11 cellular contexts compared by ENCODE assay signal in the genomic region with DNA sequence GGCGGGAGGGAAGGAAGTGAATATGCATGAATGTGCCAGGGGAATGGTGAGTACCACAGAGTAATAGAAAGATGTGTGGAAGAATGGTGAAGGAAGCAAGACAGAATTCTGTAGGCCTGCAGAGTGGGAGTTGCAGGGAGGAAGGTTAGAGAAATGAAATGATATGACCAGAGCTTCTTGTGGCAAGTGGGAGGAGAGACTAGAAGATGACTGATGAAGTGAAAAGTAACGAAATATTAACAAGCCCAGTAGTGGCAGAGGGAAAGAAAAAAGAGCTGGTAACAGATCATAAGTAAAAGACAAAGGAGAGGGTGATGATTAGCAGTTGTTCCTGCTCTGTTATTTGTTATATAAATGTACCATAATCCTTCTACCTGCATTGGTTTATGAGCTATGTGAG. TPM values are rescaled to one million over a fixed set of nuclear protein-coding genes. Genes with fewer than 3 reads are reported as not detected.
A peak's percentile ranks its signal among the peaks of the same experiment; 100 is the strongest.
DNase-seq lines count a peak whose midpoint lies in the region; ATAC-seq and TF ChIP-seq lines count a peak whose summit lies in the region.
"Had no signal": no experiment of that assay in that cellular context is flagged by ENCODE, and none has a peak within 500 bp of the region (broad histone marks: within the 10 kb centered on the region; RNA-seq: fewer than 3 reads in every experiment).

No MANE protein-coding gene starts in this region.

- H3K27ac ChIP-seq in DND-41 (ENCODE audit: low read length) (no peak overlapping the region), IMR-90 (ENCODE audit: insufficient read depth, low read length) (no peak overlapping the region)

- no peak for TF ChIP-seq CTCF in DND-41 (IDR thresholded peaks at IDR 0.05; ENCODE audit: borderline replicate concordance, extremely low read depth, low read length, poor library complexity, severe bottlenecking)
- TF ChIP-seq CTCF in IMR-90 (conservative IDR thresholded peaks at IDR 0.05; ENCODE audit: low read depth, low read length), result no peak
- TF ChIP-seq CTCF in natural killer cell (IDR thresholded peaks at IDR 0.05), result no peak
- TF ChIP-seq CTCF in lower leg skin (IDR thresholded peaks at IDR 0.05), result no peak

- H2AK5ac ChIP-seq in IMR-90 (ENCODE audit: low read depth, low read length), result no peak overlapping the region

- H3K4me2 ChIP-seq in DND-41 (ENCODE audit: insufficient read depth, low read length) (peak overlapping the region; percentile 95), IMR-90 (ENCODE audit: low read depth, low read length) (no peak overlapping the region)

- H3K36me3 ChIP-seq in DND-41 (ENCODE audit: insufficient read depth, low read length) (no peaks in the 10 kb centered on the region), IMR-90 (ENCODE audit: control insufficient read depth, insufficient read depth, low read length) (no peaks in the 10 kb centered on the region)
- H3K36me3 ChIP-seq: gastrocnemius medialis had no signal

- H2AK9ac ChIP-seq in IMR-90 (replicated peaks; ENCODE audit: low read depth, low read length, poor library complexity), result peak overlapping the region; percentile 9

- peak overlapping the region in 1 of 2 experiments; percentile 94; a peak in 2 of 4 replicates for H3K4me3 ChIP-seq in DND-41 (ENCODE audit: low read depth in 1 of 2, low read length in 2 of 2)
- H3K4me3 ChIP-seq in IMR-90 (ENCODE audit: insufficient read depth, low read depth, low read length), result no peak overlapping the region
- no peak overlapping the region for H3K4me3 ChIP-seq in lower leg skin (ENCODE audit: low read depth, poor library complexity, severe bottlenecking)

- no peaks in the 10 kb centered on the region for H3K9me3 Mint-ChIP-seq in activated naive CD8-positive, alpha-beta T cell treated with anti-CD3 and anti-CD28 coated beads for 36 hours
- no peaks in the 10 kb centered on the region for H3K9me3 Mint-ChIP-seq in natural killer cell

- H3K4me1 ChIP-seq in DND-41 (ENCODE audit: insufficient read depth, low read length), result peaks cover 38% of the 10 kb centered on the region
- peaks cover 7% of the 10 kb centered on the region for H3K4me1 ChIP-seq in IMR-90 (ENCODE audit: control insufficient read depth, insufficient read depth, low read length)

- DNase-seq in DND-41 (no peak), IMR-90 (no peak), natural killer cell (no peak), NCI-H1092 (lab: John Stamatoyannopoulos, UW) (no peak), epidermal melanocyte (ENCODE audit: insufficient read length, low spot score) (no peak), lower leg skin (ENCODE audit: low spot score in 2 of 2) (no peak)
- no peak for DNase-seq in activated naive CD8-positive, alpha-beta T cell treated with anti-CD3 and anti-CD28 coated beads for 36 hours
- DNase-seq: amygdala, COR-L47, gastrocnemius medialis, substantia nigra had no signal

- H3K9me1 ChIP-seq in IMR-90 (ENCODE audit: insufficient read depth, low read length), result peaks cover 6% of the 10 kb centered on the region

- no peak overlapping the region for H4K5ac ChIP-seq in IMR-90 (ENCODE audit: low read depth, low read length)

- no peak overlapping the region for H3K23ac ChIP-seq in IMR-90 (ENCODE audit: low read depth, low read length)

- intact Hi-C loops in IMR-90 (cut with micrococcal nuclease) (loop anchor here (10.0 kb wide), 1 partner anchor 1088 kb away; no protein-coding TSS in a partner anchor), natural killer cell (cut with micrococcal nuclease) (no loop called here), lower leg skin (cut with DNase I; ENCODE audit: low total_unique reads) (loop anchor here (10.0 kb wide), 1 partner anchor 328 kb away; no protein-coding TSS in a partner anchor)

- POLR2A ChIA-PET in IMR-90 (lab: Charles Lee; ENCODE audit: unreplicated experiment), result no interaction called here

- H3K79me1 ChIP-seq in IMR-90 (ENCODE audit: low read depth in 1 of 2, low read length in 2 of 2), result peaks cover 5 to 16% of the 10 kb centered on the region in 2 experiments; a peak in 2 of 4 replicates

- no TSS peak for BruUV-seq in IMR-90 (replicated peaks; lab: Mats Ljungman, UMichigan)

- H2BK5ac ChIP-seq in IMR-90 (ENCODE audit: low read depth, low read length, poor library complexity, severe bottlenecking), result no peak overlapping the region

- CTCF ChIA-PET in IMR-90 (lab: Yijun Ruan, JAX), result interaction anchor here (2.0 kb wide), 1 partner anchor 17 kb away, joined by 6 read pairs; no protein-coding TSS in a partner anchor

- TF ChIP-seq RAD21 in IMR-90 (IDR thresholded peaks at IDR 0.05; ENCODE audit: low read length), result no peak

- H3K27me3 ChIP-seq in DND-41 (ENCODE audit: insufficient read depth, low read length, poor library complexity) (no peaks in the 10 kb centered on the region), IMR-90 (ENCODE audit: control insufficient read depth, insufficient read depth, low read length) (peaks cover 2% of the 10 kb centered on the region)
- H3K27me3 ChIP-seq: gastrocnemius medialis had no signal

- no peak overlapping the region for H2BK20ac ChIP-seq in IMR-90 (ENCODE audit: low read depth, low read length)

- H3K9me3 ChIP-seq in DND-41 (ENCODE audit: insufficient read depth, low read length, severe bottlenecking), result no peaks in the 10 kb centered on the region
- no peaks in the 10 kb centered on the region for H3K9me3 ChIP-seq in IMR-90 (ENCODE audit: control insufficient read depth, insufficient read depth, low read length)
- H3K9me3 ChIP-seq: gastrocnemius medialis had no signal

- peaks cover 38% of the 10 kb centered on the region for H3K79me2 ChIP-seq in DND-41 (ENCODE audit: insufficient read depth, low read length)

- dilution Hi-C loops in IMR-90 (cut with HindIII; ENCODE audit: low sequenced_read_pairs, unreplicated experiment), result no loop called here

- H2BK120ac ChIP-seq in IMR-90 (ENCODE audit: low read depth, low read length), result no peak overlapping the region

- ATAC-seq in DND-41 (ENCODE audit: insufficient read depth, low read depth), result no peak
- no peak for ATAC-seq in IMR-90 (ENCODE audit: low read depth)
- ATAC-seq in natural killer cell, result no peak

- peaks cover 7% of the 10 kb centered on the region for H3K36me3 Mint-ChIP-seq in activated naive CD8-positive, alpha-beta T cell treated with anti-CD3 and anti-CD28 coated beads for 36 hours
- no peaks in the 10 kb centered on the region for H3K36me3 Mint-ChIP-seq in natural killer cell

- H3K18ac ChIP-seq in IMR-90 (ENCODE audit: low read depth, low read length), result no peak overlapping the region

- peak overlapping the region; percentile 94 for H3K4me3 Mint-ChIP-seq in activated naive CD8-positive, alpha-beta T cell treated with anti-CD3 and anti-CD28 coated beads for 36 hours
- peak overlapping the region; percentile 94 for H3K4me3 Mint-ChIP-seq in natural killer cell

- H3K14ac ChIP-seq in IMR-90 (replicated peaks; ENCODE audit: low read depth, low read length), result no peak overlapping the region

- peak overlapping the region; percentile 94 for H3K27ac Mint-ChIP-seq in activated naive CD8-positive, alpha-beta T cell treated with anti-CD3 and anti-CD28 coated beads for 36 hours
- peak overlapping the region; percentile 91 to 93 for H3K27ac Mint-ChIP-seq in natural killer cell

- H4K8ac ChIP-seq in IMR-90 (ENCODE audit: low read depth in 2 of 2, low read length in 2 of 2), result no peak overlapping the region

- 100% methylated on average over 1 of the region's 2 CpGs; no CpG with 5 or more reads in 1 of the 2 experiments for WGBS in IMR-90 (ENCODE audit: extremely low coverage in 2 of 2, insufficient read length in 1 of 2), 2 experiments
- 88 to 92% methylated on average over 2 of the region's 2 CpGs for WGBS in lower leg skin, 2 donors

- H3K56ac ChIP-seq in IMR-90 (ENCODE audit: extremely low read depth, insufficient read depth, low read length), result no peak overlapping the region

- no peak overlapping the region for H2BK15ac ChIP-seq in IMR-90 (ENCODE audit: low read depth, low read length)

- H3K4ac ChIP-seq in IMR-90 (ENCODE audit: low read depth, low read length), result no peak overlapping the region

- no peaks in the 10 kb centered on the region for H3K27me3 Mint-ChIP-seq in activated naive CD8-positive, alpha-beta T cell treated with anti-CD3 and anti-CD28 coated beads for 36 hours
- peaks cover 6 to 18% of the 10 kb centered on the region in 2 donors for H3K27me3 Mint-ChIP-seq in natural killer cell (ENCODE audit: low read depth in 2 of 2)

- peak overlapping the region; percentile 85 for H2AFZ ChIP-seq in DND-41 (ENCODE audit: low read depth, low read length)
- no peak overlapping the region for H2AFZ ChIP-seq in IMR-90 (replicated peaks; ENCODE audit: low read length, poor library complexity)

- in situ Hi-C loops in IMR-90 (cut with MboI; ENCODE audit: low sequenced_read_pairs), result loop anchor here (5.0 kb wide), 1 partner anchor 126 kb away; no protein-coding TSS in a partner anchor

- H3K4me1 Mint-ChIP-seq in activated naive CD8-positive, alpha-beta T cell treated with anti-CD3 and anti-CD28 coated beads for 36 hours, result peaks cover 44% of the 10 kb centered on the region
- H3K4me1 Mint-ChIP-seq in natural killer cell, result peaks cover 27 to 39% of the 10 kb centered on the region in 2 donors

- H4K20me1 ChIP-seq in DND-41 (ENCODE audit: insufficient read depth, low read length) (no peaks in the 10 kb centered on the region), IMR-90 (ENCODE audit: insufficient read depth, low read length) (no peaks in the 10 kb centered on the region)

- no peak for TF ChIP-seq POLR2A in IMR-90 (IDR thresholded peaks at IDR 0.05; ENCODE audit: low read depth, low read length)
- TF ChIP-seq POLR2A in lower leg skin (IDR thresholded peaks at IDR 0.05), result no peak

- H3K9ac ChIP-seq in DND-41 (ENCODE audit: low read depth, low read length), result peak overlapping the region; percentile 64; the same call in 1 of the 2 replicates
- H3K9ac ChIP-seq in IMR-90 (ENCODE audit: low read depth, low read length), result no peak overlapping the region

- no peak overlapping the region for H4K91ac ChIP-seq in IMR-90 (ENCODE audit: insufficient read depth, low read depth, low read length)

TF ChIP-seq in IMR-90, 13 proteins besides CTCF, POLR2A, EP300 and RAD21 (continues in another document):
- TF ChIP-seq MAFK (IDR thresholded peaks at IDR 0.05; ENCODE audit: low read depth, low read length), result no peak

RNA-seq across cellular contexts. Expression of a gene that starts 1.0 kb away (rescaled TPM):
- total RNA-seq in IMR-90 (2012; rRNA removed) (6.6 and 12.5 TPM in 2 replicates), natural killer cell (10 to 100 TPM in 1 of 3 donors, 1 to 10 TPM in 2; 6.9 to 11.8 (median 9.0) TPM), lower leg skin (10 to 100 TPM in 1 of 4 donors, 1 to 10 TPM in 3; 5.6 to 14.5 (median 9.2) TPM)
- polyA plus RNA-seq in IMR-90 (2012; rRNA removed), result 2.4 and 3.0 TPM in 2 replicates
- 0.44 and 0.47 TPM in 2 replicates for polyA plus RNA-seq in IMR-90 (2012; cell fraction: cytosol; rRNA removed)
- 0.64 and 3.9 TPM in 2 replicates for polyA plus RNA-seq in IMR-90 (2012; cell fraction: nucleus; rRNA removed; ENCODE audit: low replicate concordance)
- 10 to 100 TPM; 18.6 to 19.8 TPM for total RNA-seq in activated naive CD8-positive, alpha-beta T cell treated with anti-CD3 and anti-CD28 coated beads for 36 hours

RNA-seq across cellular contexts. Expression of a gene that starts 24.4 kb away (rescaled TPM):
- total RNA-seq in IMR-90 (2012; rRNA removed) (0.18 and 0.28 TPM in 2 replicates), natural killer cell (not detected), lower leg skin (100 to 1,000 TPM in 1 of 4 donors, 10 to 100 TPM in 3; 48.2 to 164 (median 72.3) TPM)
- 0.22 and 0.29 TPM in 2 replicates for polyA plus RNA-seq in IMR-90 (2012; rRNA removed)
- polyA plus RNA-seq in IMR-90 (2012; cell fraction: cytosol; rRNA removed), result 0.09 and 0.11 TPM in 2 replicates
- polyA plus RNA-seq in IMR-90 (2012; cell fraction: nucleus; rRNA removed; ENCODE audit: low replicate concordance), result 0.09 and 0.61 TPM in 2 replicates
- total RNA-seq in activated naive CD8-positive, alpha-beta T cell treated with anti-CD3 and anti-CD28 coated beads for 36 hours, result not detected

Comparison
In these comparisons a context has a peak if more than half of its experiments do, and no peak if none do; other contexts are left out.
1. RNA of a gene that starts 24.4 kb away (total RNA-seq): 48.2 to 164 TPM in lower leg skin; 0.18 to 0.28 TPM in IMR-90, not detected in activated naive CD8-positive, alpha-beta T cell treated with anti-CD3 and anti-CD28 coated beads for 36 hours and not detected in natural killer cell; every median in the first group is over 10 times any median in the second.